Comparison of ENCODE assay signal across 14 cellular contexts in genomic region chr20:44586986-44587980, GRCh38. TPM values are rescaled to one million over a fixed set of nuclear protein-coding genes. Genes with fewer than 3 reads are reported as not detected.
DNase-seq lines count a peak whose midpoint lies in the region; ATAC-seq, FAIRE-seq and TF ChIP-seq lines count a peak whose summit lies in the region.
"Had no signal": no experiment of that assay in that cellular context is flagged by ENCODE, and none has a peak within 500 bp of the region (broad histone marks: within the 10 kb centered on the region; RNA-seq: fewer than 3 reads in every experiment).

No MANE protein-coding gene starts in this region.

- no peak for TF ChIP-seq EP300 in gastroesophageal sphincter (IDR thresholded peaks at IDR 0.05)
- no peak for TF ChIP-seq EP300 in stomach (IDR thresholded peaks at IDR 0.05)

- no peak overlapping the region for H3K4me3 Mint-ChIP-seq in activated T-cell treated with anti-CD3 and anti-CD28 coated beads, Interleukin-2, amount 50 U/mL, for 24 hours

- TF ChIP-seq CTCF in gastroesophageal sphincter (IDR thresholded peaks at IDR 0.05) (no peak), stomach (IDR thresholded peaks at IDR 0.05) (no peak), D721Med (IDR thresholded peaks at IDR 0.05; ENCODE audit: insufficient read depth, missing control alignments) (no peak)

- FAIRE-seq in D721Med (lab: Jason Lieb, UNC): no peak

- no peaks in the 10 kb centered on the region for H3K4me1 Mint-ChIP-seq in activated T-cell treated with anti-CD3 and anti-CD28 coated beads, Interleukin-2, amount 50 U/mL, for 24 hours (ENCODE audit: low read depth)

- H3K27ac ChIP-seq in gastroesophageal sphincter (peak overlapping the region; percentile 35 to 87 (median 80)), stomach (peak overlapping the region in 4 of 5 donors; percentile 74 to 87 (median 84)), aorta (ENCODE audit: low read depth in 1 of 2, low read length in 2 of 2) (peak overlapping the region in 1 of 2 donors; percentile 95)

- 56 to 58% methylated on average over 6 to 11 of the region's 11 CpGs for WGBS in gastroesophageal sphincter (ENCODE audit: low coverage in 1 of 2), 2 donors
- 64 to 70% (median 69%) methylated on average over 11 of the region's 11 CpGs for WGBS in stomach, 5 donors
- WGBS in aorta, 2 donors: 40 to 42% methylated on average over 11 of the region's 11 CpGs

- peak; percentile 3 for DNase-seq in NCI-H2107 treated with DMSO at 0.1 percent for 48 hours (lab: John Stamatoyannopoulos, UW; ENCODE audit: unreplicated experiment)
- no peak for DNase-seq in NCI-H2107 (lab: John Stamatoyannopoulos, UW)
- DNase-seq in NCI-H2171 treated with DMSO at 0.1 percent for 48 hours (lab: John Stamatoyannopoulos, UW): peak; percentile 55
- DNase-seq in stomach: no peak
- no peak for DNase-seq in D721Med (ENCODE audit: insufficient read length, low spot score)
- no peak for DNase-seq in aorta
- no peak for DNase-seq in activated T-cell treated with anti-CD3 and anti-CD28 coated beads, Interleukin-2, amount 50 U/mL, for 24 hours
- DNase-seq: 8988T; activated T-cell treated with anti-CD3 and anti-CD28 coated beads for 4 hours; effector CD4-positive, alpha-beta T cell; NCI-H2081 treated with DMSO at 0.1 percent for 48 hours; stimulated activated CD4-positive, alpha-beta T cell treated with anti-CD3 and anti-CD28 coated beads, Interleukin-4, amount 100 ng/mL, for 24 hours had no signal

- H3K4me3 ChIP-seq in gastroesophageal sphincter: peak overlapping the region in 1 of 2 donors; percentile 10
- H3K4me3 ChIP-seq in stomach: peak overlapping the region in 1 of 4 donors; percentile 13
- peak overlapping the region in 1 of 2 donors; percentile 11 for H3K4me3 ChIP-seq in aorta (ENCODE audit: low read length in 2 of 2)

- H3K27me3 Mint-ChIP-seq in activated T-cell treated with anti-CD3 and anti-CD28 coated beads, Interleukin-2, amount 50 U/mL, for 24 hours: peaks cover 2% of the 10 kb centered on the region
- H3K27me3 Mint-ChIP-seq: progenitor cell of endocrine pancreas had no signal

- ATAC-seq in gastroesophageal sphincter (no peak), aorta (ENCODE audit: low FRiP score) (no peak)

- H3K27me3 ChIP-seq in gastroesophageal sphincter (no peaks in the 10 kb centered on the region), stomach (no peaks in the 10 kb centered on the region), aorta (ENCODE audit: control insufficient read depth in 1 of 2, insufficient read depth in 2 of 2, low read length in 1 of 2) (no peaks in the 10 kb centered on the region)

- intact Hi-C loops in stomach (cut with DNase I; ENCODE audit: low total_unique reads) (no loop called here), aorta (cut with DNase I) (no loop called here)

- H3K9me3 Mint-ChIP-seq in activated T-cell treated with anti-CD3 and anti-CD28 coated beads, Interleukin-2, amount 50 U/mL, for 24 hours: no peaks in the 10 kb centered on the region

- H3K4me1 ChIP-seq in gastroesophageal sphincter (peaks cover 7 to 100% (median 16%) of the 10 kb centered on the region in 3 donors), stomach (peaks cover 14 to 45% (median 29%) of the 10 kb centered on the region in 4 donors), aorta (ENCODE audit: control insufficient read depth in 1 of 2, insufficient read depth in 2 of 2, low read length in 2 of 2) (peaks cover 11 to 23% of the 10 kb centered on the region in 2 donors)

- H3K36me3 ChIP-seq in gastroesophageal sphincter: peaks cover 0 to 27% of the 10 kb centered on the region in 2 donors
- peaks cover 10 to 25% (median 24%) of the 10 kb centered on the region in 4 donors for H3K36me3 ChIP-seq in stomach
- peaks cover 0 to 4% of the 10 kb centered on the region in 2 donors for H3K36me3 ChIP-seq in aorta (ENCODE audit: control insufficient read depth in 1 of 2, insufficient read depth in 2 of 2, low read length in 1 of 2)

- no peak overlapping the region for H3K27ac Mint-ChIP-seq in activated T-cell treated with anti-CD3 and anti-CD28 coated beads, Interleukin-2, amount 50 U/mL, for 24 hours
- H3K27ac Mint-ChIP-seq: progenitor cell of endocrine pancreas had no signal

- TF ChIP-seq POLR2A in gastroesophageal sphincter (IDR thresholded peaks at IDR 0.05) (no peak), stomach (IDR thresholded peaks at IDR 0.05) (no peak)

- H3K9me3 ChIP-seq in gastroesophageal sphincter (no peaks in the 10 kb centered on the region), stomach (no peaks in the 10 kb centered on the region), aorta (ENCODE audit: control insufficient read depth, low read length) (no peaks in the 10 kb centered on the region)

- no peaks in the 10 kb centered on the region for H3K36me3 Mint-ChIP-seq in activated T-cell treated with anti-CD3 and anti-CD28 coated beads, Interleukin-2, amount 50 U/mL, for 24 hours (ENCODE audit: low read depth)

RNA-seq across cellular contexts. Expression of gene PKIG, which starts 4.9 kb away (rescaled TPM):
- total RNA-seq in gastroesophageal sphincter (100 to 1,000 TPM; 241 to 418 (median 291) TPM), stomach (100 to 1,000 TPM in 1 of 5 donors, 10 to 100 TPM in 4; 17.4 to 113 (median 41.7) TPM), aorta (10 to 100 TPM; 80.9 to 85.0 TPM)
- polyA plus RNA-seq in stomach (100 to 1,000 TPM in 1 of 3 donors, 10 to 100 TPM in 2; 52.0 to 124 (median 86.9) TPM), aorta (100 to 1,000 TPM; 190 to 247 TPM)

Comparison
In these comparisons a context has a peak if more than half of its experiments do, and no peak if none do; other contexts are left out.
1. DNase-seq: peak in NCI-H2107 treated with DMSO at 0.1 percent for 48 hours (single experiment) and NCI-H2171 treated with DMSO at 0.1 percent for 48 hours (single experiment); none in NCI-H2107 (single experiment), stomach (single experiment), D721Med (single experiment), aorta (0 of 2) and activated T-cell treated with anti-CD3 and anti-CD28 coated beads, Interleukin-2, amount 50 U/mL, for 24 hours (single experiment).